In the genomic region with DNA sequence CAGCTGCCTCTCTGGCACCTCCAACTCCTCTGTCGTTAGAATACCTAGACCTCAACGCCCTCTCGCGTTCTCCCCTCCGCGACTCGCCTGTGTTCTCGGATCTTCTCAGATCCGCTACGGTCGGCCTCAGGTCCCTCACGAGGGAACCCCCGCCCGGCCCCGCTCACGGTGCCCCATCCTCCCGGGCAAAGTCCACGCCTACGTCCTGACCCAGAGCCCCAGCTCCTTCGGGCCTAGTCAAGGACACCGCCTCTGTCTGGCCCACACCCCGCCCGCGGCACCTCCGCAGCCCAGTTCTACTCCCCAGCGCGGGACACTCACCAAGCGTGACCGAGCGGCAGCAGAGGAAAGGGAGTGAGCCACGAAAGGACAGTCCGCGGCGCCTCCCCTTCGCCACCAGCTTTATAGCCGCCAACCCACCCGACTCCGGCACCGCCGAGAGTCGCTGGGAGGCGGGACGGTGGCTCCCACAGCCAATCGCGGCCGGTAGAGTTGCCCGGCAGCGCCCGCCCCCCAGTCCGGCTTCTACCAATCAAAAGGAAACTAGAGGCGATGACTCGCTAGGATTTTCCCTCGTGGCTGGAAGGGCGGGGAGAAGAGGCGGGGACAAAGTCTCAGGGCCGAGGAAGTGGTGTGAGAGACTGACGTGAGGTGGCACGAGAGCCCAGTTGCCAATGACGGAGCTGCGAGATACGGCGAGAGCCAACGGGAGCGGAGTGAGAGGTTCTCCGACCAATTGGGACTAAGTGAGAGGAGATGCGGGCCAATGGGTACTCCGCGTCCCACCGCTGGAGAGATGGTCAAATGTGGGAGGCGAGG, we compare ENCODE assay signal across 1 cellular context.
TF ChIP-seq lines count a peak whose summit lies in the region.

HMGCS1 (minus strand) TSS at position 378 of the 819 bp plus-strand sequence. CDS start 14,447 bp downstream, outside the sequence.

TF ChIP-seq in H1, 55 proteins besides CTCF, POLR2A, EP300 and RAD21:
- TF ChIP-seq SP4 (IDR thresholded peaks at IDR 0.05; ENCODE audit: low read length) (0 out of 2 replicates have a peak, but pooled peaks have one; percentile 65), HDAC6 (IDR thresholded peaks at IDR 0.05; ENCODE audit: low read depth, low read length) (no peak), SP1 (IDR thresholded peaks at IDR 0.05; ENCODE audit: low read depth, low read length) (peak; percentile 99), ZNF274 (IDR thresholded peaks at IDR 0.05; ENCODE audit: borderline replicate concordance, extremely low read depth, low read length) (no peak), USF2 (IDR thresholded peaks at IDR 0.05; ENCODE audit: low read length) (no peak), GABPA (IDR thresholded peaks at IDR 0.05; ENCODE audit: borderline replicate concordance, insufficient read depth, low read length) (no peak), CREB1 (IDR thresholded peaks at IDR 0.05) (peak; percentile 87), SIN3A (conservative IDR thresholded peaks at IDR 0.05 in 1 of 2, IDR thresholded peaks at IDR 0.05 in 1 of 2; ENCODE audit: low read depth in 1 of 2, low read length in 2 of 2) (no peak; a peak in 1 of 4 replicates), POLR2AphosphoS5 (IDR thresholded peaks at IDR 0.05; ENCODE audit: low read depth, low read length) (peak; percentile 89), BACH1 (IDR thresholded peaks at IDR 0.05; ENCODE audit: low read length) (peak; percentile 29; the same call in 1 of the 2 replicates), FOSL1 (IDR thresholded peaks at IDR 0.05; ENCODE audit: insufficient read depth, low read depth, low read length) (no peak), TAF1 (IDR thresholded peaks at IDR 0.05; ENCODE audit: low read depth, low read length) (peak; percentile 79), RBBP5 (IDR thresholded peaks at IDR 0.05; ENCODE audit: borderline replicate concordance, low read depth, low read length) (peak; percentile 69), TCF12 (IDR thresholded peaks at IDR 0.05; ENCODE audit: low read depth, low read length) (no peak), KDM5A (IDR thresholded peaks at IDR 0.05; ENCODE audit: low read length) (peak; percentile 33; the same call in 1 of the 2 replicates), ASH2L (IDR thresholded peaks at IDR 0.05; ENCODE audit: low read length) (peak; percentile 74), ATF2 (IDR thresholded peaks at IDR 0.05; ENCODE audit: low read length) (no peak), SRF (IDR thresholded peaks at IDR 0.05; ENCODE audit: low read depth, low read length) (no peak), CHD2 (IDR thresholded peaks at IDR 0.05; ENCODE audit: low read length) (peak; percentile 95), KDM4A (IDR thresholded peaks at IDR 0.05; ENCODE audit: low read depth, low read length, severe bottlenecking) (peak; percentile 75), SUZ12 (IDR thresholded peaks at IDR 0.05; ENCODE audit: low read length) (no peak), JUND (IDR thresholded peaks at IDR 0.05; ENCODE audit: low read length) (0 out of 2 replicates have a peak, but pooled peaks have one; percentile 18), TAF7 (optimal IDR thresholded peaks at IDR 0.05; ENCODE audit: borderline replicate concordance, low read depth, low read length) (peak; percentile 71), SP2 (IDR thresholded peaks at IDR 0.05; ENCODE audit: low read length) (peak; percentile 78), PHF8 (conservative IDR thresholded peaks at IDR 0.05; ENCODE audit: low read depth, low read length) (peak; percentile 93), MAX (IDR thresholded peaks at IDR 0.05) (peak; percentile 91), HDAC2 (IDR thresholded peaks at IDR 0.05; ENCODE audit: borderline replicate concordance in 1 of 2, low read depth in 2 of 2, low read length in 2 of 2) (peak in 1 of 2 experiments; percentile 64; a peak in 2 of 4 replicates), SAP30 (IDR thresholded peaks at IDR 0.05; ENCODE audit: insufficient read depth, insufficient replicate concordance, low read length) (peak; percentile 66), CEBPB (IDR thresholded peaks at IDR 0.05; ENCODE audit: low read depth, low read length) (no peak), TBP (IDR thresholded peaks at IDR 0.05; ENCODE audit: low read depth, low read length) (peak; percentile 78), KDM1A (IDR thresholded peaks at IDR 0.05; ENCODE audit: borderline replicate concordance, low read length) (no peak), BRCA1 (IDR thresholded peaks at IDR 0.05; ENCODE audit: low read depth, low read length) (peak; percentile 68)
- TF ChIP-seq, protein P1, sequence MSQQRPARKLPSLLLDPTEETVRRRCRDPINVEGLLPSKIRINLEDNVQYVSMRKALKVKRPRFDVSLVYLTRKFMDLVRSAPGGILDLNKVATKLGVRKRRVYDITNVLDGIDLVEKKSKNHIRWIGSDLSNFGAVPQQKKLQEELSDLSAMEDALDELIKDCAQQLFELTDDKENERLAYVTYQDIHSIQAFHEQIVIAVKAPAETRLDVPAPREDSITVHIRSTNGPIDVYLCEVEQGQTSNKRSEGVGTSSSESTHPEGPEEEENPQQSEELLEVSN (IDR thresholded peaks at IDR 0.05), result peak; percentile 82
